Comparison of ENCODE assay signal across 1 cellular context in the genomic region with DNA sequence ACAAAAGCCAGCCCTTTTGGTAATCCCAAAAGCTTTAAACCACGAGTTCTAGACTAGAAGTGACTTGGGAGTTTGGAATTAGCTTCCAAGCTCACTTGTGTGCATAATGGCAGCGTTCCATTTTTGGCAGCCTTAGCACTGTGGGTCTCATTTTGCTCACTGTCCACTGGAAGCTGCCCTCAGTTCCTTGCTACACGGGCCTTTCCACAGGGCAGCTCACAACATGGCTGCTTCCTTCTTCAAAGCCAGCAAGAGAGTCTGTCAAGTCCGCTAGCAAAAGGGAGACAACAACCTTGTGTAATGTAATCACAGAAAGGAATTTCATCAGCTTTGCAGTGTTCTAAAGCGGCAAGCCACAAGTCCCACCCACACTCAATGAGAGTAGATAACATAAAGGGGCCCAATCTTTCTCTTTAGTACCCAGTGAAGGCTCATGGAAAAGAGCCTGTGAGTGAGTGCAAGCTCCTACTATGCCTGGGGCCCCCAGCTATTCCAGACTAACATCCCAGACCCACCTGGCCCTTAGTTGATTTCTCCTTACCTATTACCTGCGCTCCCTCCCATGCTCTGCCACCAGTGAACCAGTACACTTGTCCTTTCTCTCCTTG.
A peak's percentile ranks its signal among the peaks of the same experiment; 100 is the strongest.
TF ChIP-seq lines count a peak whose summit lies in the region.

No MANE protein-coding gene starts in this region.

TF ChIP-seq in K562, 482 proteins besides CTCF, POLR2A, EP300 and RAD21 (continued from another document and continues in another):
- TF ChIP-seq, protein P1, sequence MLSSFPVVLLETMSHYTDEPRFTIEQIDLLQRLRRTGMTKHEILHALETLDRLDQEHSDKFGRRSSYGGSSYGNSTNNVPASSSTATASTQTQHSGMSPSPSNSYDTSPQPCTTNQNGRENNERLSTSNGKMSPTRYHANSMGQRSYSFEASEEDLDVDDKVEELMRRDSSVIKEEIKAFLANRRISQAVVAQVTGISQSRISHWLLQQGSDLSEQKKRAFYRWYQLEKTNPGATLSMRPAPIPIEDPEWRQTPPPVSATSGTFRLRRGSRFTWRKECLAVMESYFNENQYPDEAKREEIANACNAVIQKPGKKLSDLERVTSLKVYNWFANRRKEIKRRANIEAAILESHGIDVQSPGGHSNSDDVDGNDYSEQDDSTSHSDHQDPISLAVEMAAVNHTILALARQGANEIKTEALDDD (IDR thresholded peaks at IDR 0.05): no peak
- TF ChIP-seq CEBPB (tag; IDR thresholded peaks at IDR 0.05) (peak; percentile 88), ZNF282 (CRISPR knock-in tag; IDR thresholded peaks at IDR 0.05) (no peak), KDM2B (CRISPR knock-in tag; IDR thresholded peaks at IDR 0.05) (no peak), ZKSCAN1 (IDR thresholded peaks at IDR 0.05; ENCODE audit: low read depth, low read length) (peak; percentile 98), KLF16 (IDR thresholded peaks at IDR 0.05) (no peak), HNRNPLL (IDR thresholded peaks at IDR 0.05; ENCODE audit: low read depth, low read length, poor library complexity, severe bottlenecking) (no peak), ZNF77 (CRISPR knock-in tag; IDR thresholded peaks at IDR 0.05) (no peak), RCOR1 (IDR thresholded peaks at IDR 0.05; ENCODE audit: borderline replicate concordance in 1 of 2, low read depth in 2 of 2, low read length in 2 of 2) (peak; percentile 75 to 89; a peak in 3 of 4 replicates), PHF8 (IDR thresholded peaks at IDR 0.05; ENCODE audit: borderline replicate concordance, low read length) (peak; percentile 41; the same call in 1 of the 2 replicates), BRF1 (IDR thresholded peaks at IDR 0.05; ENCODE audit: borderline replicate concordance, extremely low read depth, insufficient read length) (no peak), TAF15 (IDR thresholded peaks at IDR 0.05; ENCODE audit: low read depth, low read length) (no peak), NEUROD1 (IDR thresholded peaks at IDR 0.05; ENCODE audit: borderline replicate concordance, low read depth, low read length, partially characterized antibody) (peak; percentile 53), ZKSCAN8 (CRISPR knock-in tag; IDR thresholded peaks at IDR 0.05) (peak; percentile 31; the same call in 1 of the 2 replicates), NFIX (CRISPR knock-in tag; IDR thresholded peaks at IDR 0.05; ENCODE audit: low read depth) (no peak), ZBTB7A (IDR thresholded peaks at IDR 0.05; ENCODE audit: borderline replicate concordance, control insufficient read depth, low read depth, low read length) (no peak), SRSF7 (optimal IDR thresholded peaks at IDR 0.05; ENCODE audit: low read depth, low read length) (no peak), RBM17 (IDR thresholded peaks at IDR 0.05; ENCODE audit: borderline replicate concordance, low read depth, low read length) (no peak), MYBL2 (IDR thresholded peaks at IDR 0.05; ENCODE audit: low read depth) (no peak), MYBL2 (CRISPR knock-in tag; IDR thresholded peaks at IDR 0.05; ENCODE audit: borderline replicate concordance) (no peak), ZKSCAN3 (CRISPR knock-in tag; IDR thresholded peaks at IDR 0.05) (no peak), TAF9B (IDR thresholded peaks at IDR 0.05; ENCODE audit: partially characterized antibody) (peak; percentile 20), JUND (IDR thresholded peaks at IDR 0.05; ENCODE audit: borderline replicate concordance, low read depth, low read length) (peak; percentile 75), JUND (tag; IDR thresholded peaks at IDR 0.05; ENCODE audit: borderline replicate concordance, low read depth, low read length) (peak; percentile 68; the same call in 2 of the 3 replicates), CREM (IDR thresholded peaks at IDR 0.05; ENCODE audit: low read depth) (peak; percentile 43; the same call in 1 of the 2 replicates), MAFK (IDR thresholded peaks at IDR 0.05; ENCODE audit: low read length) (0 out of 2 replicates have a peak, but pooled peaks have one; percentile 3), MEF2D (tag; conservative IDR thresholded peaks at IDR 0.05; ENCODE audit: low read depth) (peak; percentile 71; the same call in 1 of the 2 replicates), ESRRA (IDR thresholded peaks at IDR 0.05; ENCODE audit: borderline replicate concordance, low read depth) (peak; percentile 62; the same call in 1 of the 2 replicates), OTX1 (CRISPR knock-in tag; IDR thresholded peaks at IDR 0.05) (peak; percentile 72; the same call in 1 of the 2 replicates), KDM5B (IDR thresholded peaks at IDR 0.05; ENCODE audit: insufficient replicate concordance, low read depth, low read length) (peak; percentile 68), ZEB2 (IDR thresholded peaks at IDR 0.05) (no peak), SMAD4 (CRISPR knock-in tag; conservative IDR thresholded peaks at IDR 0.05) (peak; percentile 76), DPF2 (IDR thresholded peaks at IDR 0.05) (peak; percentile 75), CBX5 (IDR thresholded peaks at IDR 0.05; ENCODE audit: borderline replicate concordance, low read depth) (0 out of 2 replicates have a peak, but pooled peaks have one; percentile 19), YBX1 (IDR thresholded peaks at IDR 0.05) (no peak), MAFF (IDR thresholded peaks at IDR 0.05; ENCODE audit: low read length) (no peak), L3MBTL2 (IDR thresholded peaks at IDR 0.05) (peak; percentile 52), MEIS2 (IDR thresholded peaks at IDR 0.05; ENCODE audit: partially characterized antibody) (peak; percentile 26)
- TF ChIP-seq, protein P2, sequence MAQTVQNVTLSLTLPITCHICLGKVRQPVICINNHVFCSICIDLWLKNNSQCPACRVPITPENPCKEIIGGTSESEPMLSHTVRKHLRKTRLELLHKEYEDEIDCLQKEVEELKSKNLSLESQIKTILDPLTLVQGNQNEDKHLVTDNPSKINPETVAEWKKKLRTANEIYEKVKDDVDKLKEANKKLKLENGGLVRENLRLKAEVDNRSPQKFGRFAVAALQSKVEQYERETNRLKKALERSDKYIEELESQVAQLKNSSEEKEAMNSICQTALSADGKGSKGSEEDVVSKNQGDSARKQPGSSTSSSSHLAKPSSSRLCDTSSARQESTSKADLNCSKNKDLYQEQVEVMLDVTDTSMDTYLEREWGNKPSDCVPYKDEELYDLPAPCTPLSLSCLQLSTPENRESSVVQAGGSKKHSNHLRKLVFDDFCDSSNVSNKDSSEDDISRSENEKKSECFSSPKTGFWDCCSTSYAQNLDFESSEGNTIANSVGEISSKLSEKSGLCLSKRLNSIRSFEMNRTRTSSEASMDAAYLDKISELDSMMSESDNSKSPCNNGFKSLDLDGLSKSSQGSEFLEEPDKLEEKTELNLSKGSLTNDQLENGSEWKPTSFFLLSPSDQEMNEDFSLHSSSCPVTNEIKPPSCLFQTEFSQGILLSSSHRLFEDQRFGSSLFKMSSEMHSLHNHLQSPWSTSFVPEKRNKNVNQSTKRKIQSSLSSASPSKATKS (CRISPR knock-in tag; IDR thresholded peaks at IDR 0.05): no peak
- TF ChIP-seq, protein P3, sequence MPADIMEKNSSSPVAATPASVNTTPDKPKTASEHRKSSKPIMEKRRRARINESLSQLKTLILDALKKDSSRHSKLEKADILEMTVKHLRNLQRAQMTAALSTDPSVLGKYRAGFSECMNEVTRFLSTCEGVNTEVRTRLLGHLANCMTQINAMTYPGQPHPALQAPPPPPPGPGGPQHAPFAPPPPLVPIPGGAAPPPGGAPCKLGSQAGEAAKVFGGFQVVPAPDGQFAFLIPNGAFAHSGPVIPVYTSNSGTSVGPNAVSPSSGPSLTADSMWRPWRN (IDR thresholded peaks at IDR 0.05; ENCODE audit: low read depth): no peak
- TF ChIP-seq, protein P4, sequence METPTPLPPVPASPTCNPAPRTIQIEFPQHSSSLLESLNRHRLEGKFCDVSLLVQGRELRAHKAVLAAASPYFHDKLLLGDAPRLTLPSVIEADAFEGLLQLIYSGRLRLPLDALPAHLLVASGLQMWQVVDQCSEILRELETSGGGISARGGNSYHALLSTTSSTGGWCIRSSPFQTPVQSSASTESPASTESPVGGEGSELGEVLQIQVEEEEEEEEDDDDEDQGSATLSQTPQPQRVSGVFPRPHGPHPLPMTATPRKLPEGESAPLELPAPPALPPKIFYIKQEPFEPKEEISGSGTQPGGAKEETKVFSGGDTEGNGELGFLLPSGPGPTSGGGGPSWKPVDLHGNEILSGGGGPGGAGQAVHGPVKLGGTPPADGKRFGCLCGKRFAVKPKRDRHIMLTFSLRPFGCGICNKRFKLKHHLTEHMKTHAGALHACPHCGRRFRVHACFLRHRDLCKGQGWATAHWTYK (CRISPR knock-in tag; IDR thresholded peaks at IDR 0.05): peak; percentile 73; the same call in 1 of the 2 replicates
- TF ChIP-seq, protein P5, sequence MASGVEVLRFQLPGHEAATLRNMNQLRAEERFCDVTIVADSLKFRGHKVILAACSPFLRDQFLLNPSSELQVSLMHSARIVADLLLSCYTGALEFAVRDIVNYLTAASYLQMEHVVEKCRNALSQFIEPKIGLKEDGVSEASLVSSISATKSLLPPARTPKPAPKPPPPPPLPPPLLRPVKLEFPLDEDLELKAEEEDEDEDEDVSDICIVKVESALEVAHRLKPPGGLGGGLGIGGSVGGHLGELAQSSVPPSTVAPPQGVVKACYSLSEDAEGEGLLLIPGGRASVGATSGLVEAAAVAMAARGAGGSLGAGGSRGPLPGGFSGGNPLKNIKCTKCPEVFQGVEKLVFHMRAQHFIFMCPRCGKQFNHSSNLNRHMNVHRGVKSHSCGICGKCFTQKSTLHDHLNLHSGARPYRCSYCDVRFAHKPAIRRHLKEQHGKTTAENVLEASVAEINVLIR (CRISPR knock-in tag; IDR thresholded peaks at IDR 0.05): peak; percentile 24; the same call in 1 of the 2 replicates
- TF ChIP-seq, protein P6, sequence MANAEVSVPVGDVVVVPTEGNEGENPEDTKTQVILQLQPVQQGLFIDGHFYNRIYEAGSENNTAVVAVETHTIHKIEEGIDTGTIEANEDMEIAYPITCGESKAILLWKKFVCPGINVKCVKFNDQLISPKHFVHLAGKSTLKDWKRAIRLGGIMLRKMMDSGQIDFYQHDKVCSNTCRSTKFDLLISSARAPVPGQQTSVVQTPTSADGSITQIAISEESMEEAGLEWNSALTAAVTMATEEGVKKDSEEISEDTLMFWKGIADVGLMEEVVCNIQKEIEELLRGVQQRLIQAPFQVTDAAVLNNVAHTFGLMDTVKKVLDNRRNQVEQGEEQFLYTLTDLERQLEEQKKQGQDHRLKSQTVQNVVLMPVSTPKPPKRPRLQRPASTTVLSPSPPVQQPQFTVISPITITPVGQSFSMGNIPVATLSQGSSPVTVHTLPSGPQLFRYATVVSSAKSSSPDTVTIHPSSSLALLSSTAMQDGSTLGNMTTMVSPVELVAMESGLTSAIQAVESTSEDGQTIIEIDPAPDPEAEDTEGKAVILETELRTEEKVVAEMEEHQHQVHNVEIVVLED (CRISPR knock-in tag; IDR thresholded peaks at IDR 0.05): peak; percentile 29; the same call in 1 of the 2 replicates
- TF ChIP-seq, protein P7, sequence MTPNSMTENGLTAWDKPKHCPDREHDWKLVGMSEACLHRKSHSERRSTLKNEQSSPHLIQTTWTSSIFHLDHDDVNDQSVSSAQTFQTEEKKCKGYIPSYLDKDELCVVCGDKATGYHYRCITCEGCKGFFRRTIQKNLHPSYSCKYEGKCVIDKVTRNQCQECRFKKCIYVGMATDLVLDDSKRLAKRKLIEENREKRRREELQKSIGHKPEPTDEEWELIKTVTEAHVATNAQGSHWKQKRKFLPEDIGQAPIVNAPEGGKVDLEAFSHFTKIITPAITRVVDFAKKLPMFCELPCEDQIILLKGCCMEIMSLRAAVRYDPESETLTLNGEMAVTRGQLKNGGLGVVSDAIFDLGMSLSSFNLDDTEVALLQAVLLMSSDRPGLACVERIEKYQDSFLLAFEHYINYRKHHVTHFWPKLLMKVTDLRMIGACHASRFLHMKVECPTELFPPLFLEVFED (CRISPR knock-in tag; conservative IDR thresholded peaks at IDR 0.05): no peak; the same call in 1 of the 2 replicates
- TF ChIP-seq, protein P8, sequence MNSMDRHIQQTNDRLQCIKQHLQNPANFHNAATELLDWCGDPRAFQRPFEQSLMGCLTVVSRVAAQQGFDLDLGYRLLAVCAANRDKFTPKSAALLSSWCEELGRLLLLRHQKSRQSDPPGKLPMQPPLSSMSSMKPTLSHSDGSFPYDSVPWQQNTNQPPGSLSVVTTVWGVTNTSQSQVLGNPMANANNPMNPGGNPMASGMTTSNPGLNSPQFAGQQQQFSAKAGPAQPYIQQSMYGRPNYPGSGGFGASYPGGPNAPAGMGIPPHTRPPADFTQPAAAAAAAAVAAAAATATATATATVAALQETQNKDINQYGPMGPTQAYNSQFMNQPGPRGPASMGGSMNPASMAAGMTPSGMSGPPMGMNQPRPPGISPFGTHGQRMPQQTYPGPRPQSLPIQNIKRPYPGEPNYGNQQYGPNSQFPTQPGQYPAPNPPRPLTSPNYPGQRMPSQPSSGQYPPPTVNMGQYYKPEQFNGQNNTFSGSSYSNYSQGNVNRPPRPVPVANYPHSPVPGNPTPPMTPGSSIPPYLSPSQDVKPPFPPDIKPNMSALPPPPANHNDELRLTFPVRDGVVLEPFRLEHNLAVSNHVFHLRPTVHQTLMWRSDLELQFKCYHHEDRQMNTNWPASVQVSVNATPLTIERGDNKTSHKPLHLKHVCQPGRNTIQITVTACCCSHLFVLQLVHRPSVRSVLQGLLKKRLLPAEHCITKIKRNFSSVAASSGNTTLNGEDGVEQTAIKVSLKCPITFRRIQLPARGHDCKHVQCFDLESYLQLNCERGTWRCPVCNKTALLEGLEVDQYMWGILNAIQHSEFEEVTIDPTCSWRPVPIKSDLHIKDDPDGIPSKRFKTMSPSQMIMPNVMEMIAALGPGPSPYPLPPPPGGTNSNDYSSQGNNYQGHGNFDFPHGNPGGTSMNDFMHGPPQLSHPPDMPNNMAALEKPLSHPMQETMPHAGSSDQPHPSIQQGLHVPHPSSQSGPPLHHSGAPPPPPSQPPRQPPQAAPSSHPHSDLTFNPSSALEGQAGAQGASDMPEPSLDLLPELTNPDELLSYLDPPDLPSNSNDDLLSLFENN (IDR thresholded peaks at IDR 0.05; ENCODE audit: low read depth in 2 of 2, low read length in 2 of 2): peak in 1 of 2 experiments; percentile 50; a peak in 1 of 4 replicates
- TF ChIP-seq, protein P9, sequence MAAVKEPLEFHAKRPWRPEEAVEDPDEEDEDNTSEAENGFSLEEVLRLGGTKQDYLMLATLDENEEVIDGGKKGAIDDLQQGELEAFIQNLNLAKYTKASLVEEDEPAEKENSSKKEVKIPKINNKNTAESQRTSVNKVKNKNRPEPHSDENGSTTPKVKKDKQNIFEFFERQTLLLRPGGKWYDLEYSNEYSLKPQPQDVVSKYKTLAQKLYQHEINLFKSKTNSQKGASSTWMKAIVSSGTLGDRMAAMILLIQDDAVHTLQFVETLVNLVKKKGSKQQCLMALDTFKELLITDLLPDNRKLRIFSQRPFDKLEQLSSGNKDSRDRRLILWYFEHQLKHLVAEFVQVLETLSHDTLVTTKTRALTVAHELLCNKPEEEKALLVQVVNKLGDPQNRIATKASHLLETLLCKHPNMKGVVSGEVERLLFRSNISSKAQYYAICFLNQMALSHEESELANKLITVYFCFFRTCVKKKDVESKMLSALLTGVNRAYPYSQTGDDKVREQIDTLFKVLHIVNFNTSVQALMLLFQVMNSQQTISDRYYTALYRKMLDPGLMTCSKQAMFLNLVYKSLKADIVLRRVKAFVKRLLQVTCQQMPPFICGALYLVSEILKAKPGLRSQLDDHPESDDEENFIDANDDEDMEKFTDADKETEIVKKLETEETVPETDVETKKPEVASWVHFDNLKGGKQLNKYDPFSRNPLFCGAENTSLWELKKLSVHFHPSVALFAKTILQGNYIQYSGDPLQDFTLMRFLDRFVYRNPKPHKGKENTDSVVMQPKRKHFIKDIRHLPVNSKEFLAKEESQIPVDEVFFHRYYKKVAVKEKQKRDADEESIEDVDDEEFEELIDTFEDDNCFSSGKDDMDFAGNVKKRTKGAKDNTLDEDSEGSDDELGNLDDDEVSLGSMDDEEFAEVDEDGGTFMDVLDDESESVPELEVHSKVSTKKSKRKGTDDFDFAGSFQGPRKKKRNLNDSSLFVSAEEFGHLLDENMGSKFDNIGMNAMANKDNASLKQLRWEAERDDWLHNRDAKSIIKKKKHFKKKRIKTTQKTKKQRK (IDR thresholded peaks at IDR 0.05; ENCODE audit: borderline replicate concordance, low read depth, low read length): no peak
